Comparison of ENCODE assay signal across 26 cellular contexts in genomic region chr2:236673126-236673822, GRCh38.
DNase-seq lines count a peak whose midpoint lies in the region; ATAC-seq, FAIRE-seq and TF ChIP-seq lines count a peak whose summit lies in the region.
"Had no signal": no experiment of that assay in that cellular context is flagged by ENCODE, and none has a peak within 500 bp of the region (broad histone marks: within the 10 kb centered on the region; RNA-seq: fewer than 3 reads in every experiment).

No MANE protein-coding gene starts in this region.

- no peaks in the 10 kb centered on the region for H3K27me3 ChIP-seq in GM23338 (ENCODE audit: insufficient read depth)
- H3K27me3 ChIP-seq in endothelial cell of umbilical vein (ENCODE audit: control insufficient read depth in 2 of 2, insufficient read depth in 2 of 2, low read length in 2 of 2), result peaks cover 0 to 3% of the 10 kb centered on the region in 2 experiments
- H3K27me3 ChIP-seq: cardiac muscle cell, stomach, tibial nerve had no signal

- no peak overlapping the region for H3K27ac ChIP-seq in GM23338 (ENCODE audit: low read depth)
- no peak overlapping the region for H3K27ac ChIP-seq in endothelial cell of umbilical vein (ENCODE audit: insufficient read depth, low read depth, low read length)
- H3K27ac ChIP-seq: cardiac muscle cell, stomach had no signal

- no peak overlapping the region for H3K9ac ChIP-seq in endothelial cell of umbilical vein (replicated peaks; ENCODE audit: extremely low read depth, insufficient read depth, low read length)

- no peak overlapping the region for H3K4me2 ChIP-seq in GM23338
- no peak overlapping the region for H3K4me2 ChIP-seq in endothelial cell of umbilical vein (ENCODE audit: insufficient read depth, low read length)
- H3K4me2 ChIP-seq: smooth muscle cell had no signal

- H3K36me3 Mint-ChIP-seq in GM23338 (ENCODE audit: low read depth), result peaks cover 13% of the 10 kb centered on the region
- H3K36me3 Mint-ChIP-seq: natural killer cell had no signal

- H3K4me3 ChIP-seq in GM23338 (no peak overlapping the region), endothelial cell of umbilical vein (replicated peaks in 1 of 3; ENCODE audit: insufficient read depth in 1 of 3, low read depth in 1 of 3, low read length in 3 of 3) (no peak overlapping the region)
- H3K4me3 ChIP-seq: cardiac muscle cell, smooth muscle cell, stomach, tibial nerve had no signal

- H3K27me3 Mint-ChIP-seq in GM23338 (ENCODE audit: insufficient read depth, low read depth, poor library complexity), result no peaks in the 10 kb centered on the region

- TF ChIP-seq CTCF in GM23338 (conservative IDR thresholded peaks at IDR 0.05; ENCODE audit: low read depth in 2 of 2) (no peak), endothelial cell of umbilical vein (IDR thresholded peaks at IDR 0.05; ENCODE audit: extremely low read depth in 1 of 2, insufficient read depth in 1 of 2, low read depth in 1 of 2, low read length in 2 of 2) (no peak)

- H3K4me1 ChIP-seq in GM23338 (ENCODE audit: insufficient read depth), result no peaks in the 10 kb centered on the region
- H3K4me1 ChIP-seq in endothelial cell of umbilical vein (ENCODE audit: control insufficient read depth, extremely low read depth, insufficient read depth, low read length), result peaks cover 3% of the 10 kb centered on the region

- CTCF ChIA-PET in endothelial cell of umbilical vein (lab: Charles Lee), result interaction anchor here (1.5 kb wide), 1 partner anchor 10 kb away, joined by 3 read pairs; no protein-coding TSS in a partner anchor

- ATAC-seq in GM23338 (no peak), GM18511 (IDR thresholded peaks at IDR 0.05; ENCODE audit: unreplicated experiment) (no peak), HG02588 (IDR thresholded peaks at IDR 0.05; ENCODE audit: unreplicated experiment) (no peak)
- ATAC-seq: HCT116, left ventricle myocardium superior had no signal

- peak overlapping the region; percentile 15; the same call in 1 of the 2 replicates for H3K27ac Mint-ChIP-seq in GM23338
- H3K27ac Mint-ChIP-seq: activated T-helper 1 cell treated with anti-CD3 and anti-CD28 coated beads, Interleukin-12 subunit alpha, Interleukin-12 subunit beta, Interleukin-2, Interleukin-4 antibody, amounts not matched to agents 30 ng/mL and 10 ng/mL and 1 ng/mL, durations not matched to agents 14 hours and 24 hours and 36 hours; dendritic cell treated with granulocyte-macrophage colony-stimulating factor and Interleukin-4, amounts not matched to agents 40 ng/mL and 50 ng/mL, for 4 days; natural killer cell had no signal

- dilution Hi-C loops in endothelial cell of umbilical vein (cut with MboI; ENCODE audit: extremely low pct_ligation_motif_present, low sequenced_read_pairs), result no loop called here

- H3K36me3 ChIP-seq in GM23338 (ENCODE audit: insufficient read depth) (no peaks in the 10 kb centered on the region), endothelial cell of umbilical vein (ENCODE audit: control insufficient read depth in 2 of 2, extremely low read depth in 1 of 2, insufficient read depth in 2 of 2, low read length in 2 of 2) (no peaks in the 10 kb centered on the region)
- H3K36me3 ChIP-seq: cardiac muscle cell, stomach, tibial nerve had no signal

- 0 out of 2 replicates have a peak, but pooled peaks cover 3% of the 10 kb centered on the region for H3K9me2 ChIP-seq in GM23338 (ENCODE audit: insufficient read depth)

- DNase-seq in GM23338 (ENCODE audit: low spot score), result no peak
- peak; percentile 20 for DNase-seq in activated CD8-positive, alpha-beta memory T cell treated with anti-CD3 and anti-CD28 coated beads, Interleukin-2, amount 50 U/mL, for 48 hours
- DNase-seq in endothelial cell of umbilical vein (ENCODE audit: low read depth, low spot score), result peak; percentile 80
- peak; percentile 55 for DNase-seq in posterior vena cava (ENCODE audit: low spot score)
- no peak for DNase-seq in NCI-H2196 (lab: John Stamatoyannopoulos, UW; ENCODE audit: unreplicated experiment)
- no peak for DNase-seq in HUDEP-2 (lab: John Stamatoyannopoulos, UW; ENCODE audit: unreplicated experiment in 76 of 76)
- DNase-seq: activated CD4-positive, alpha-beta T cell treated with anti-CD3 and anti-CD28 coated beads for 4 hours; activated naive CD4-positive, alpha-beta T cell treated with anti-CD3 and anti-CD28 coated beads, Interleukin-2, amount 50 U/mL, for 16 hours; DMS153; left ventricle myocardium superior; natural killer cell; NCI-H1092 treated with DMSO at 0.1 percent for 48 hours; NCI-H187 treated with DMSO at 0.1 percent for 48 hours; NCI-H524 treated with DMSO at 0.1 percent for 48 hours; SHP77; stimulated activated CD4-positive, alpha-beta T cell treated with anti-CD3 and anti-CD28 coated beads, Interleukin-1b, Interleukin-23, amount 100 ng/mL, for 48 hours; stomach had no signal

- H3K4me1 Mint-ChIP-seq in GM23338, result peaks cover 10% of the 10 kb centered on the region

- peaks cover 25% of the 10 kb centered on the region for H3K9me3 Mint-ChIP-seq in GM23338
- H3K9me3 Mint-ChIP-seq: activated T-helper 1 cell treated with anti-CD3 and anti-CD28 coated beads, Interleukin-12 subunit alpha, Interleukin-12 subunit beta, Interleukin-2, Interleukin-4 antibody, amounts not matched to agents 30 ng/mL and 10 ng/mL and 1 ng/mL, durations not matched to agents 14 hours and 24 hours and 36 hours; dendritic cell treated with granulocyte-macrophage colony-stimulating factor and Interleukin-4, amounts not matched to agents 40 ng/mL and 50 ng/mL, for 4 days; natural killer cell had no signal

- H3K4me3 Mint-ChIP-seq in GM23338, result no peak overlapping the region
- H3K4me3 Mint-ChIP-seq: activated T-helper 1 cell treated with anti-CD3 and anti-CD28 coated beads, Interleukin-12 subunit alpha, Interleukin-12 subunit beta, Interleukin-2, Interleukin-4 antibody, amounts not matched to agents 30 ng/mL and 10 ng/mL and 1 ng/mL, durations not matched to agents 14 hours and 24 hours and 36 hours; dendritic cell treated with granulocyte-macrophage colony-stimulating factor and Interleukin-4, amounts not matched to agents 40 ng/mL and 50 ng/mL, for 4 days; natural killer cell had no signal

- no peaks in the 10 kb centered on the region for H3F3A ChIP-seq in GM23338 (replicated peaks; ENCODE audit: low read depth)

- no peak overlapping the region for H2AFZ ChIP-seq in GM23338
- no peak overlapping the region for H2AFZ ChIP-seq in endothelial cell of umbilical vein (ENCODE audit: low read depth, low read length)

- TF ChIP-seq POLR2A in endothelial cell of umbilical vein (IDR thresholded peaks at IDR 0.05; ENCODE audit: low read depth, low read length), result no peak

- FAIRE-seq in endothelial cell of umbilical vein (lab: Jason Lieb, UNC), result peak; percentile 67
- FAIRE-seq: GM19239 had no signal

- H4K20me1 ChIP-seq in GM23338 (replicated peaks; ENCODE audit: insufficient read depth) (no peaks in the 10 kb centered on the region), endothelial cell of umbilical vein (replicated peaks; ENCODE audit: control insufficient read depth, extremely low read depth, insufficient read depth, low read length) (no peaks in the 10 kb centered on the region)

- no TSS peak for BruUV-seq in endothelial cell of umbilical vein (replicated peaks; lab: Mats Ljungman, UMichigan)

- no peaks in the 10 kb centered on the region for H3K9me3 ChIP-seq in endothelial cell of umbilical vein (replicated peaks; ENCODE audit: control insufficient read depth, insufficient read depth, low read length)
- H3K9me3 ChIP-seq: stomach, tibial nerve had no signal

- POLR2A ChIA-PET in endothelial cell of umbilical vein (lab: Charles Lee), result interaction anchor here (0.5 kb wide), 1 partner anchor 1670 kb away, joined by 8 read pairs; no protein-coding TSS in a partner anchor

- H3K79me2 ChIP-seq in GM23338 (replicated peaks; ENCODE audit: insufficient read depth) (no peaks in the 10 kb centered on the region), endothelial cell of umbilical vein (ENCODE audit: control insufficient read depth, insufficient read depth, low read length) (no peaks in the 10 kb centered on the region)

- intact Hi-C loops in endothelial cell of umbilical vein (cut with micrococcal nuclease), result no loop called here
- intact Hi-C loops in posterior vena cava (cut with DNase I), result loop anchor here in 1 of 2 donors (2.0 kb wide), 1 partner anchor 68 kb away; no protein-coding TSS in a partner anchor

- H3K9me1 ChIP-seq in endothelial cell of umbilical vein (replicated peaks; ENCODE audit: control insufficient read depth, extremely low read depth, insufficient read depth, low read length), result no peaks in the 10 kb centered on the region

TF ChIP-seq in GM23338, 12 proteins besides CTCF, POLR2A, EP300 and RAD21 (continues in another document):
- TF ChIP-seq STAT1 (IDR thresholded peaks at IDR 0.05; ENCODE audit: unreplicated experiment) (no peak), ZNF114 (CRISPR knock-in tag; IDR thresholded peaks at IDR 0.05) (no peak), JUNB (IDR thresholded peaks at IDR 0.05; ENCODE audit: unreplicated experiment) (no peak)

TF ChIP-seq in endothelial cell of umbilical vein, 7 proteins besides CTCF, POLR2A, EP300 and RAD21:
- TF ChIP-seq FOS (IDR thresholded peaks at IDR 0.05; ENCODE audit: borderline replicate concordance, insufficient read depth, low read length), result no peak
- no peak for TF ChIP-seq POLR2AphosphoS5 (IDR thresholded peaks at IDR 0.05; ENCODE audit: insufficient read depth, low read depth, low read length)
- TF ChIP-seq GATA2 (IDR thresholded peaks at IDR 0.05; ENCODE audit: insufficient read depth, insufficient read length, low read depth, low read length), result no peak

Comparison
In these comparisons a context has a peak if more than half of its experiments do, and no peak if none do; other contexts are left out.
1. DNase-seq: peak in activated CD8-positive, alpha-beta memory T cell treated with anti-CD3 and anti-CD28 coated beads, Interleukin-2, amount 50 U/mL, for 48 hours (single experiment), endothelial cell of umbilical vein (single experiment) and posterior vena cava (single experiment); none in GM23338 (single experiment), NCI-H2196 (single experiment) and HUDEP-2 (0 of 76).